ENCODE assay signal across 1 cellular context in the genomic region with DNA sequence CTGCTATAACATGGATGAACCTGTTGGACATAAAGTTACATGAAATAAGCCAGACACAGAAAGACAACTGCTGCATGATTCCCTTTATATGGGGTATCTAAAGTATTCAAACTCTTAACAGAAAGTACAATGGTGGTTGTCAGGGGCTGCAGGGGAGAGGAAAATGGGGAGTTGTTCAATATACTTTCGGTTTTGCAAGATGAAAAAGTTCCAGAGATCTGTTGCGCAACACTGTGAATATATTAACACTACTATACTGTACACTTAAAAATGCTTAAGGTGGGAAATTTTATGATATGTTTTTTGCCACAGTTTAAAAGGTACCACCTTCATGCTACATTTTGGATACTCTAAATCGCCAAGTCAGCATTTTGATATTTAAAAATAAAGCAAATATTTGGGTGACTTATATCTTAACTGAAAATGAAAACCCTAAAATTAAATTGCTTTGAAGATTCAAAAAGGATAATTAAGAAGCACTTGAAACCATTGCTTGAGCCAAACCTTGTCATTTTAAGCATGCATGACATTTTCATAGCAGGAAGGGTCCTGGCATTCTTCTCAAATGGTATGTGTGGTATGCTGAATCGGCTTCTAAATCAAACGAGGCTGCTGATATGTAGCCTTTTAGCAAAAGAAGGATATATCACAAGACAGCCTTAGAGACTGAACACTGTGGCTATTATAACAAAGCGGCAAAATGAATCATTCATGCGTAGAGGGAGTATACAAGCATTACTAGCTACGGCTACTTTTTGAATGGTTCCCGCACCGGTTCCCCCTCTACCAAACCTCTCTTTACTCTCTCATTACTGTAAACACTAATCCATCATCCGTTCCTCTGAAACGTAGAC.
TF ChIP-seq lines count a peak whose summit lies in the region.

No MANE protein-coding gene starts in this region.

TF ChIP-seq in GM12878, 131 proteins besides CTCF, POLR2A, EP300 and RAD21 (continued from another document):
- TF ChIP-seq, protein P1, sequence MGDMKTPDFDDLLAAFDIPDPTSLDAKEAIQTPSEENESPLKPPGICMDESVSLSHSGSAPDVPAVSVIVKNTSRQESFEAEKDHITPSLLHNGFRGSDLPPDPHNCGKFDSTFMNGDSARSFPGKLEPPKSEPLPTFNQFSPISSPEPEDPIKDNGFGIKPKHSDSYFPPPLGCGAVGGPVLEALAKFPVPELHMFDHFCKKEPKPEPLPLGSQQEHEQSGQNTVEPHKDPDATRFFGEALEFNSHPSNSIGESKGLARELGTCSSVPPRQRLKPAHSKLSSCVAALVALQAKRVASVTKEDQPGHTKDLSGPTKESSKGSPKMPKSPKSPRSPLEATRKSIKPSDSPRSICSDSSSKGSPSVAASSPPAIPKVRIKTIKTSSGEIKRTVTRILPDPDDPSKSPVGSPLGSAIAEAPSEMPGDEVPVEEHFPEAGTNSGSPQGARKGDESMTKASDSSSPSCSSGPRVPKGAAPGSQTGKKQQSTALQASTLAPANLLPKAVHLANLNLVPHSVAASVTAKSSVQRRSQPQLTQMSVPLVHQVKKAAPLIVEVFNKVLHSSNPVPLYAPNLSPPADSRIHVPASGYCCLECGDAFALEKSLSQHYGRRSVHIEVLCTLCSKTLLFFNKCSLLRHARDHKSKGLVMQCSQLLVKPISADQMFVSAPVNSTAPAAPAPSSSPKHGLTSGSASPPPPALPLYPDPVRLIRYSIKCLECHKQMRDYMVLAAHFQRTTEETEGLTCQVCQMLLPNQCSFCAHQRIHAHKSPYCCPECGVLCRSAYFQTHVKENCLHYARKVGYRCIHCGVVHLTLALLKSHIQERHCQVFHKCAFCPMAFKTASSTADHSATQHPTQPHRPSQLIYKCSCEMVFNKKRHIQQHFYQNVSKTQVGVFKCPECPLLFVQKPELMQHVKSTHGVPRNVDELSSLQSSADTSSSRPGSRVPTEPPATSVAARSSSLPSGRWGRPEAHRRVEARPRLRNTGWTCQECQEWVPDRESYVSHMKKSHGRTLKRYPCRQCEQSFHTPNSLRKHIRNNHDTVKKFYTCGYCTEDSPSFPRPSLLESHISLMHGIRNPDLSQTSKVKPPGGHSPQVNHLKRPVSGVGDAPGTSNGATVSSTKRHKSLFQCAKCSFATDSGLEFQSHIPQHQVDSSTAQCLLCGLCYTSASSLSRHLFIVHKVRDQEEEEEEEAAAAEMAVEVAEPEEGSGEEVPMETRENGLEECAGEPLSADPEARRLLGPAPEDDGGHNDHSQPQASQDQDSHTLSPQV (IDR thresholded peaks at IDR 0.05), result no peak
- TF ChIP-seq MTA3 (IDR thresholded peaks at IDR 0.05; ENCODE audit: borderline replicate concordance, low read length) (no peak), NBN (IDR thresholded peaks at IDR 0.05) (no peak), POU2F2 (IDR thresholded peaks at IDR 0.05; ENCODE audit: borderline replicate concordance, low read depth, low read length) (no peak), POLR2AphosphoS5 (IDR thresholded peaks at IDR 0.05; ENCODE audit: low read length) (no peak), ATF7 (IDR thresholded peaks at IDR 0.05; ENCODE audit: low read depth) (no peak)
